In the genomic region with DNA sequence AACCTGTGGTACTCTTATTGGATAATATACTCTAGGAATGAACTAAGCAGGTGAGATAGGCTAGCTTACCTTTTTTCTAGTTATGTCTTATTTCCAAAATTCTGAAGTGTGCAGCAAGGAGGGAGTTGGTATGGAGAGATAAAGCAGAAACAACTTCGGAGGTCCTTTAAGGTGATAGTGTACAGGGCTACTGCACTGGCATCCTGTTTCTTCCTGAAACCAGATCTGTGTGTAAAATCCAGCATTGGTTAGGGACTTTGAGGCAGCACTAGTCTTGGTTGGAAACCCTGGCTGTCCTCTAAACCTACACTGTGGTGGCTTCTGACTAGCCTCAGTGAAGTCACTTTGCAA, we compare ENCODE assay signal across 10 cellular contexts.
DNase-seq lines count a peak whose midpoint lies in the region; ATAC-seq, FAIRE-seq and TF ChIP-seq lines count a peak whose summit lies in the region.
"Had no signal": no experiment of that assay in that cellular context is flagged by ENCODE, and none has a peak within 500 bp of the region (broad histone marks: within the 10 kb centered on the region; RNA-seq: fewer than 3 reads in every experiment).

No MANE protein-coding gene starts in this region.

- no peak for ATAC-seq in activated T-cell treated with anti-CD3 and anti-CD28 coated beads, Interleukin-2, amount 50 U/mL, for 72 hours (replicated peaks in 1 of 2)
- peak in 3 of 4 experiments; percentile 14 to 41 (median 21) for ATAC-seq in T-cell (replicated peaks in 1 of 4)
- ATAC-seq in GM19467 (IDR thresholded peaks at IDR 0.05; ENCODE audit: unreplicated experiment): no peak

- H3K27ac ChIP-seq in keratinocyte (ENCODE audit: control insufficient read depth, insufficient read depth, low read length) (no peak overlapping the region), thyroid gland (peak overlapping the region; percentile 16 to 62 (median 60))
- H3K27ac ChIP-seq: coronary artery, neural progenitor cell had no signal

- peaks cover 59% of the 10 kb centered on the region for H3K4me1 Mint-ChIP-seq in activated T-cell treated with anti-CD3 and anti-CD28 coated beads, Interleukin-2, amount 50 U/mL, for 72 hours (ENCODE audit: low read depth)
- peaks cover 13 to 22% (median 20%) of the 10 kb centered on the region in 3 donors for H3K4me1 Mint-ChIP-seq in T-cell

- H3K27me3 Mint-ChIP-seq in activated T-cell treated with anti-CD3 and anti-CD28 coated beads, Interleukin-2, amount 50 U/mL, for 72 hours (ENCODE audit: low read depth): no peaks in the 10 kb centered on the region
- no peaks in the 10 kb centered on the region for H3K27me3 Mint-ChIP-seq in T-cell

- WGBS in thyroid gland, 2 donors: 71 to 77% methylated on average over 1 of the region's 1 CpG

- H3K4me1 ChIP-seq in keratinocyte (ENCODE audit: control insufficient read depth, extremely low read depth, insufficient read depth, low read length): peaks cover 6% of the 10 kb centered on the region
- peaks cover 19 to 21% of the 10 kb centered on the region in 2 donors for H3K4me1 ChIP-seq in thyroid gland

- no peaks in the 10 kb centered on the region for H3K9me3 ChIP-seq in keratinocyte (ENCODE audit: control insufficient read depth, low read depth, low read length)
- no peaks in the 10 kb centered on the region for H3K9me3 ChIP-seq in thyroid gland

- no peaks in the 10 kb centered on the region for H3K36me3 ChIP-seq in keratinocyte (ENCODE audit: control insufficient read depth in 2 of 2, extremely low read depth in 1 of 2, insufficient read depth in 2 of 2, low read length in 2 of 2)
- no peaks in the 10 kb centered on the region for H3K36me3 ChIP-seq in thyroid gland
- H3K36me3 ChIP-seq: neural progenitor cell had no signal

- no peaks in the 10 kb centered on the region for H3K9me3 Mint-ChIP-seq in activated T-cell treated with anti-CD3 and anti-CD28 coated beads, Interleukin-2, amount 50 U/mL, for 72 hours
- no peaks in the 10 kb centered on the region for H3K9me3 Mint-ChIP-seq in T-cell
- H3K9me3 Mint-ChIP-seq: neural progenitor cell had no signal

- intact Hi-C loops in thyroid gland (cut with DNase I): no loop called here

- no peaks in the 10 kb centered on the region for H3K79me2 ChIP-seq in keratinocyte (ENCODE audit: control insufficient read depth, insufficient read depth, low read length)

- no peak for TF ChIP-seq CTCF in keratinocyte (optimal IDR thresholded peaks at IDR 0.05 in 1 of 3, IDR thresholded peaks at IDR 0.05 in 1 of 3, conservative IDR thresholded peaks at IDR 0.05 in 1 of 3; ENCODE audit: extremely low read depth in 1 of 3, insufficient read depth in 2 of 3, low read length in 3 of 3)
- TF ChIP-seq CTCF in thyroid gland (IDR thresholded peaks at IDR 0.05): no peak

- no peak overlapping the region for H3K9ac ChIP-seq in keratinocyte (ENCODE audit: control insufficient read depth, extremely low read depth, insufficient read depth, low read length)
- H3K9ac ChIP-seq: neural progenitor cell had no signal

- TF ChIP-seq POLR2A in thyroid gland (IDR thresholded peaks at IDR 0.05): no peak

- no peak overlapping the region for H3K4me3 ChIP-seq in keratinocyte (ENCODE audit: control insufficient read depth in 2 of 3, extremely low read depth in 1 of 3, insufficient read depth in 2 of 3, low read depth in 1 of 3, low read length in 3 of 3)
- H3K4me3 ChIP-seq in thyroid gland (replicated peaks in 1 of 3): no peak overlapping the region
- H3K4me3 ChIP-seq: neural progenitor cell had no signal

- POLR2A ChIA-PET in T-cell (lab: Charles Lee): no interaction called here

- H3K4me2 ChIP-seq in keratinocyte (ENCODE audit: control insufficient read depth, extremely low read depth, insufficient read depth, low read depth, low read length): peak overlapping the region; percentile 52
- H3K4me2 ChIP-seq: neural progenitor cell had no signal

- CTCF ChIA-PET in T-cell (lab: Charles Lee): interaction anchor here (0.6 to 4.1 kb wide), 33 partner anchors 8 to 643 kb away, joined by 3 to 68 read pairs (median 5); a partner anchor contains a TSS

- H3K4me3 Mint-ChIP-seq in activated T-cell treated with anti-CD3 and anti-CD28 coated beads, Interleukin-2, amount 50 U/mL, for 72 hours: peak overlapping the region; percentile 71 to 82
- H3K4me3 Mint-ChIP-seq in T-cell: peak overlapping the region in 1 of 3 donors; percentile 65
- H3K4me3 Mint-ChIP-seq: neural progenitor cell had no signal

- no peaks in the 10 kb centered on the region for H3K9me1 ChIP-seq in keratinocyte (ENCODE audit: control insufficient read depth, extremely low read depth, insufficient read depth, low read length)

- H3K27ac Mint-ChIP-seq in activated T-cell treated with anti-CD3 and anti-CD28 coated beads, Interleukin-2, amount 50 U/mL, for 72 hours: peak overlapping the region; percentile 86
- H3K27ac Mint-ChIP-seq in T-cell: no peak overlapping the region

- H4K20me1 ChIP-seq in keratinocyte (ENCODE audit: control insufficient read depth, extremely low read depth, insufficient read depth, low read length): no peaks in the 10 kb centered on the region

- no peak for DNase-seq in activated T-cell treated with anti-CD3 and anti-CD28 coated beads, Interleukin-2, amount 50 U/mL, for 72 hours
- DNase-seq in activated T-cell treated with anti-CD3 and anti-CD28 coated beads, Interleukin-2, amount 50 U/mL, for 48 hours: no peak
- no peak for DNase-seq in T-cell
- DNase-seq in keratinocyte (ENCODE audit: low read depth, low spot score): no peak
- DNase-seq in thyroid gland: no peak
- DNase-seq in NCI-H146 treated with DMSO at 0.1 percent for 48 hours (lab: John Stamatoyannopoulos, UW; ENCODE audit: unreplicated experiment): no peak
- DNase-seq in germinal center (ENCODE audit: low spot score): no peak

- dilution Hi-C loops in keratinocyte (cut with MboI; ENCODE audit: extremely low pct_ligation_motif_present, low sequenced_read_pairs): no loop called here

- no peaks in the 10 kb centered on the region for H3K36me3 Mint-ChIP-seq in activated T-cell treated with anti-CD3 and anti-CD28 coated beads, Interleukin-2, amount 50 U/mL, for 72 hours (ENCODE audit: insufficient read depth in 2 of 2)
- no peaks in the 10 kb centered on the region for H3K36me3 Mint-ChIP-seq in T-cell
- H3K36me3 Mint-ChIP-seq: neural progenitor cell had no signal

- H2AFZ ChIP-seq in keratinocyte (ENCODE audit: control insufficient read depth, low read length): no peak overlapping the region
- H2AFZ ChIP-seq: neural progenitor cell had no signal

- no peaks in the 10 kb centered on the region for H3K27me3 ChIP-seq in keratinocyte (ENCODE audit: control insufficient read depth, extremely low read depth, insufficient read depth, low read length)
- H3K27me3 ChIP-seq in thyroid gland: no peaks in the 10 kb centered on the region
- H3K27me3 ChIP-seq: neural progenitor cell had no signal

- no peak for FAIRE-seq in keratinocyte (lab: Jason Lieb, UNC)

Comparison
In these comparisons a context has a peak if more than half of its experiments do, and no peak if none do; other contexts are left out.
1. ATAC-seq: peak in T-cell (3 of 4); none in activated T-cell treated with anti-CD3 and anti-CD28 coated beads, Interleukin-2, amount 50 U/mL, for 72 hours (0 of 2) and GM19467 (single experiment).